18 cellular contexts compared by ENCODE assay signal in the genomic region with DNA sequence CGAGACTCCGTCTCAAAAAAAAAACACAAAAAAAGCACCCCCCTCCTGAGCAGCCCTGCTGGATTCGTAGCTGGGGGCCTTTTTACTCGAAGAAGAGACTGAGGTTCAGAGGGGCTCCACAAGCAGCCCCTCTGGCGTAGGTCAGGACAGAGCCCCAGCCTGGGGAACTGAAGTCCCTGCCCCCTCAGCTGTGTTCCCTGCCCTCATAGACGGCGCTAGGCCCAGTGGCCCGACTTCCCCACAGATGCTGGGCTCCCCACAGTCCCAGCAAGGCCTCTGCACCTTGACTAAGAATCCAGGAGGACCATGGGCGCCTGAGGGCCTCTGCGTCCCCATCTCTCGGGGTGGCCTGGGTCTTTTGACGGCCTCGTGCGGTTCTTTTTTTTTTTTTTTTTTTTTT. TPM values are rescaled to one million over a fixed set of nuclear protein-coding genes. Genes with fewer than 3 reads are reported as not detected.
DNase-seq lines count a peak whose midpoint lies in the region; ATAC-seq and TF ChIP-seq lines count a peak whose summit lies in the region.
"Had no signal": no experiment of that assay in that cellular context is flagged by ENCODE, and none has a peak within 500 bp of the region (broad histone marks: within the 10 kb centered on the region; RNA-seq: fewer than 3 reads in every experiment).

No MANE protein-coding gene starts in this region.

- peaks cover 6 to 17% of the 10 kb centered on the region in 2 donors for H3K4me1 ChIP-seq in duodenal mucosa (ENCODE audit: control insufficient read depth in 1 of 2, insufficient read depth in 2 of 2, low read length in 2 of 2)
- no peaks in the 10 kb centered on the region for H3K4me1 ChIP-seq in CD8-positive, alpha-beta memory T cell (ENCODE audit: insufficient read depth, low read length)

- peaks cover 33% of the 10 kb centered on the region for H3K4me1 Mint-ChIP-seq in osteocyte (ENCODE audit: unreplicated experiment)
- no peaks in the 10 kb centered on the region for H3K4me1 Mint-ChIP-seq in CD8-positive, alpha-beta memory T cell
- H3K4me1 Mint-ChIP-seq: CD4-positive, alpha-beta memory T cell; IgD-negative memory B cell had no signal

- no peaks in the 10 kb centered on the region for H3K9me3 ChIP-seq in duodenal mucosa (ENCODE audit: control insufficient read depth in 1 of 2, low read length in 2 of 2)
- no peaks in the 10 kb centered on the region for H3K9me3 ChIP-seq in CD8-positive, alpha-beta memory T cell (ENCODE audit: low read length)

- DNase-seq in GM20000 (ENCODE audit: low spot score) (peak; percentile 22), osteocyte (ENCODE audit: extremely low spot score, unreplicated experiment) (no peak), NCI-H1417 (lab: John Stamatoyannopoulos, UW) (no peak)
- DNase-seq in CD8-positive, alpha-beta memory T cell = no peak
- DNase-seq: Calu3, DMS79 treated with DMSO at 0.1 percent for 48 hours, GF-D8, GOT3, HFFc6 had no signal

- no peaks in the 10 kb centered on the region for H3K27me3 Mint-ChIP-seq in osteocyte (ENCODE audit: unreplicated experiment)
- H3K27me3 Mint-ChIP-seq in CD8-positive, alpha-beta memory T cell = peaks cover 0 to 2% of the 10 kb centered on the region in 2 donors
- H3K27me3 Mint-ChIP-seq: CD4-positive, alpha-beta memory T cell had no signal

- H3K9me3 Mint-ChIP-seq in osteocyte (ENCODE audit: unreplicated experiment) = no peaks in the 10 kb centered on the region
- no peaks in the 10 kb centered on the region for H3K9me3 Mint-ChIP-seq in CD8-positive, alpha-beta memory T cell
- H3K9me3 Mint-ChIP-seq: IgD-negative memory B cell had no signal

- TF ChIP-seq CTCF in GM20000 (IDR thresholded peaks at IDR 0.05; ENCODE audit: extremely low read depth, missing control alignments) (no peak), osteocyte (IDR thresholded peaks at IDR 0.05) (no peak)

- peak overlapping the region; percentile 7 for H3K27ac Mint-ChIP-seq in osteocyte (ENCODE audit: unreplicated experiment)
- no peak overlapping the region for H3K27ac Mint-ChIP-seq in CD8-positive, alpha-beta memory T cell
- H3K27ac Mint-ChIP-seq: CD14-positive monocyte; CD4-positive, alpha-beta memory T cell; HFFc6; IgD-negative memory B cell had no signal

- no peak for ATAC-seq in HG02852 (IDR thresholded peaks at IDR 0.05; ENCODE audit: unreplicated experiment)
- ATAC-seq: HCT116, HepG2 had no signal

- peak overlapping the region; percentile 68 to 70 for H3K4me3 ChIP-seq in duodenal mucosa (ENCODE audit: low read depth in 1 of 2, low read length in 2 of 2)
- no peak overlapping the region for H3K4me3 ChIP-seq in CD8-positive, alpha-beta memory T cell (ENCODE audit: low read length)
- H3K4me3 ChIP-seq: BLaER1 had no signal

- CTCF ChIA-PET in CD8-positive, alpha-beta memory T cell (lab: Charles Lee) = no interaction called here

- no peak overlapping the region for H3K4me3 Mint-ChIP-seq in osteocyte (ENCODE audit: unreplicated experiment)
- H3K4me3 Mint-ChIP-seq in CD8-positive, alpha-beta memory T cell = no peak overlapping the region
- H3K4me3 Mint-ChIP-seq: CD14-positive monocyte; CD4-positive, alpha-beta memory T cell; HFFc6; IgD-negative memory B cell had no signal

- no peaks in the 10 kb centered on the region for H3K27me3 ChIP-seq in duodenal mucosa (ENCODE audit: control insufficient read depth in 1 of 2, insufficient read depth in 2 of 2, low read length in 2 of 2)
- H3K27me3 ChIP-seq in CD8-positive, alpha-beta memory T cell (ENCODE audit: insufficient read depth, low read length, poor library complexity, severe bottlenecking) = no peaks in the 10 kb centered on the region
- H3K27me3 ChIP-seq: BLaER1 had no signal

- peak overlapping the region; percentile 80 for H3K27ac ChIP-seq in duodenal mucosa (ENCODE audit: low read depth, low read length)
- H3K27ac ChIP-seq in CD8-positive, alpha-beta memory T cell (ENCODE audit: low read depth, low read length) = no peak overlapping the region
- H3K27ac ChIP-seq: BLaER1 had no signal

- peaks cover 6% of the 10 kb centered on the region for H3K36me3 Mint-ChIP-seq in osteocyte (ENCODE audit: unreplicated experiment)
- H3K36me3 Mint-ChIP-seq in CD8-positive, alpha-beta memory T cell = no peaks in the 10 kb centered on the region
- H3K36me3 Mint-ChIP-seq: CD14-positive monocyte; CD4-positive, alpha-beta memory T cell; IgD-negative memory B cell had no signal

- POLR2A ChIA-PET in CD8-positive, alpha-beta memory T cell (lab: Charles Lee) = no interaction called here

- no peaks in the 10 kb centered on the region for H3K36me3 ChIP-seq in duodenal mucosa (ENCODE audit: control insufficient read depth in 1 of 2, insufficient read depth in 2 of 2, low read length in 2 of 2)
- H3K36me3 ChIP-seq in CD8-positive, alpha-beta memory T cell (ENCODE audit: insufficient read depth, low read length) = no peaks in the 10 kb centered on the region

- H3K9ac ChIP-seq in duodenal mucosa (ENCODE audit: low read depth in 1 of 2, low read length in 2 of 2) = peak overlapping the region; percentile 77 to 82
- H3K9ac ChIP-seq: BLaER1 had no signal

RNA-seq across cellular contexts. Expression of a gene that starts 1.1 kb away (rescaled TPM):
- 1.1 and 1.3 TPM in 2 replicates for total RNA-seq in osteocyte
- total RNA-seq in CD8-positive, alpha-beta memory T cell = not detected
- polyA plus RNA-seq in CD8-positive, alpha-beta memory T cell = not detected
- total RNA-seq: CD4-positive, alpha-beta memory T cell had no signal
- polyA plus RNA-seq: CD14-positive monocyte; CD4-positive, alpha-beta memory T cell; IgD-negative memory B cell had no signal

RNA-seq across cellular contexts. Expression of a gene that starts 41.1 kb away (rescaled TPM):
- 236 and 251 TPM in 2 replicates for total RNA-seq in osteocyte
- total RNA-seq in CD8-positive, alpha-beta memory T cell = not detected
- not detected for polyA plus RNA-seq in CD8-positive, alpha-beta memory T cell
- total RNA-seq: CD4-positive, alpha-beta memory T cell had no signal
- polyA plus RNA-seq: CD14-positive monocyte; CD4-positive, alpha-beta memory T cell; IgD-negative memory B cell had no signal

RNA-seq across cellular contexts. Expression of a gene that starts 47.4 kb away (rescaled TPM):
- 339 and 370 TPM in 2 replicates for total RNA-seq in osteocyte
- 100 to 1,000 TPM; 969 to 978 TPM for total RNA-seq in CD8-positive, alpha-beta memory T cell
- 177 TPM for polyA plus RNA-seq in CD8-positive, alpha-beta memory T cell

RNA-seq across cellular contexts. Expression of a gene that starts 54.6 kb away (rescaled TPM):
- total RNA-seq in osteocyte = not detected in 2 replicates
- not detected for total RNA-seq in CD8-positive, alpha-beta memory T cell
- not detected for polyA plus RNA-seq in CD8-positive, alpha-beta memory T cell
- total RNA-seq: Calu3; CD4-positive, alpha-beta memory T cell; H7; HepG2; HFFc6 had no signal
- polyA plus RNA-seq: CD4-positive, alpha-beta memory T cell; IgD-negative memory B cell had no signal

Comparison
In these comparisons a context has a peak if more than half of its experiments do, and no peak if none do; other contexts are left out.
1. RNA of a gene that starts 41.1 kb away (total RNA-seq): 236 to 251 TPM in osteocyte; not detected in CD8-positive, alpha-beta memory T cell; every median in the first group is over 100 times any median in the second.